Comparison of ENCODE assay signal across 1 cellular context in genomic region chr14:23307146-23307447, GRCh38.
A peak's percentile ranks its signal among the peaks of the same experiment; 100 is the strongest.
TF ChIP-seq lines count a peak whose summit lies in the region.

No MANE protein-coding gene starts in this region.

TF ChIP-seq in HepG2, 621 proteins besides CTCF, POLR2A, EP300 and RAD21 (continues in another document):
- TF ChIP-seq PBX3 (CRISPR knock-in tag; IDR thresholded peaks at IDR 0.05; ENCODE audit: borderline replicate concordance), result no peak
- no peak for TF ChIP-seq BORCS8-MEF2B (CRISPR knock-in tag; IDR thresholded peaks at IDR 0.05)
- TF ChIP-seq, protein P1, sequence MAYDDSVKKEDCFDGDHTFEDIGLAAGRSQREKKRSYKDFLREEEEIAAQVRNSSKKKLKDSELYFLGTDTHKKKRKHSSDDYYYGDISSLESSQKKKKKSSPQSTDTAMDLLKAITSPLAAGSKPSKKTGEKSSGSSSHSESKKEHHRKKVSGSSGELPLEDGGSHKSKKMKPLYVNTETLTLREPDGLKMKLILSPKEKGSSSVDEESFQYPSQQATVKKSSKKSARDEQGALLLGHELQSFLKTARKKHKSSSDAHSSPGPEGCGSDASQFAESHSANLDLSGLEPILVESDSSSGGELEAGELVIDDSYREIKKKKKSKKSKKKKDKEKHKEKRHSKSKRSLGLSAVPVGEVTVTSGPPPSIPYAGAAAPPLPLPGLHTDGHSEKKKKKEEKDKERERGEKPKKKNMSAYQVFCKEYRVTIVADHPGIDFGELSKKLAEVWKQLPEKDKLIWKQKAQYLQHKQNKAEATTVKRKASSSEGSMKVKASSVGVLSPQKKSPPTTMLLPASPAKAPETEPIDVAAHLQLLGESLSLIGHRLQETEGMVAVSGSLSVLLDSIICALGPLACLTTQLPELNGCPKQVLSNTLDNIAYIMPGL (CRISPR knock-in tag; IDR thresholded peaks at IDR 0.05; ENCODE audit: borderline replicate concordance in 1 of 2, low read depth in 1 of 2), result no peak
- no peak for TF ChIP-seq AKAP8 (CRISPR knock-in tag; IDR thresholded peaks at IDR 0.05)
- TF ChIP-seq, protein P2, sequence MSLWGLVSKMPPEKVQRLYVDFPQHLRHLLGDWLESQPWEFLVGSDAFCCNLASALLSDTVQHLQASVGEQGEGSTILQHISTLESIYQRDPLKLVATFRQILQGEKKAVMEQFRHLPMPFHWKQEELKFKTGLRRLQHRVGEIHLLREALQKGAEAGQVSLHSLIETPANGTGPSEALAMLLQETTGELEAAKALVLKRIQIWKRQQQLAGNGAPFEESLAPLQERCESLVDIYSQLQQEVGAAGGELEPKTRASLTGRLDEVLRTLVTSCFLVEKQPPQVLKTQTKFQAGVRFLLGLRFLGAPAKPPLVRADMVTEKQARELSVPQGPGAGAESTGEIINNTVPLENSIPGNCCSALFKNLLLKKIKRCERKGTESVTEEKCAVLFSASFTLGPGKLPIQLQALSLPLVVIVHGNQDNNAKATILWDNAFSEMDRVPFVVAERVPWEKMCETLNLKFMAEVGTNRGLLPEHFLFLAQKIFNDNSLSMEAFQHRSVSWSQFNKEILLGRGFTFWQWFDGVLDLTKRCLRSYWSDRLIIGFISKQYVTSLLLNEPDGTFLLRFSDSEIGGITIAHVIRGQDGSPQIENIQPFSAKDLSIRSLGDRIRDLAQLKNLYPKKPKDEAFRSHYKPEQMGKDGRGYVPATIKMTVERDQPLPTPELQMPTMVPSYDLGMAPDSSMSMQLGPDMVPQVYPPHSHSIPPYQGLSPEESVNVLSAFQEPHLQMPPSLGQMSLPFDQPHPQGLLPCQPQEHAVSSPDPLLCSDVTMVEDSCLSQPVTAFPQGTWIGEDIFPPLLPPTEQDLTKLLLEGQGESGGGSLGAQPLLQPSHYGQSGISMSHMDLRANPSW (CRISPR knock-in tag; IDR thresholded peaks at IDR 0.05; ENCODE audit: borderline replicate concordance), result no peak
- peak; percentile 59 for TF ChIP-seq AGO2 (optimal IDR thresholded peaks at IDR 0.05; ENCODE audit: low read depth, low read length)
- TF ChIP-seq MTA3 (CRISPR knock-in tag; IDR thresholded peaks at IDR 0.05), result no peak
- TF ChIP-seq ZNF30 (CRISPR knock-in tag; IDR thresholded peaks at IDR 0.05), result no peak
- TF ChIP-seq ZNF530 (CRISPR knock-in tag; IDR thresholded peaks at IDR 0.05; ENCODE audit: low read depth), result no peak
- TF ChIP-seq E2F5 (CRISPR knock-in tag; conservative IDR thresholded peaks at IDR 0.05), result no peak
- TF ChIP-seq ZNF839 (CRISPR knock-in tag; IDR thresholded peaks at IDR 0.05; ENCODE audit: borderline replicate concordance), result 0 out of 2 replicates have a peak, but pooled peaks have one; percentile 12
- no peak for TF ChIP-seq ZNF83 (CRISPR knock-in tag; IDR thresholded peaks at IDR 0.05; ENCODE audit: borderline replicate concordance)
- TF ChIP-seq MTA1 (CRISPR knock-in tag; IDR thresholded peaks at IDR 0.05; ENCODE audit: borderline replicate concordance), result no peak
- no peak for TF ChIP-seq CCAR2 (optimal IDR thresholded peaks at IDR 0.05; ENCODE audit: low read depth, low read length)
- 0 out of 2 replicates have a peak, but pooled peaks have one; percentile 61 for TF ChIP-seq ZNF576 (CRISPR knock-in tag; IDR thresholded peaks at IDR 0.05)
- TF ChIP-seq ZNF563 (CRISPR knock-in tag; IDR thresholded peaks at IDR 0.05), result no peak
- TF ChIP-seq, protein P3, sequence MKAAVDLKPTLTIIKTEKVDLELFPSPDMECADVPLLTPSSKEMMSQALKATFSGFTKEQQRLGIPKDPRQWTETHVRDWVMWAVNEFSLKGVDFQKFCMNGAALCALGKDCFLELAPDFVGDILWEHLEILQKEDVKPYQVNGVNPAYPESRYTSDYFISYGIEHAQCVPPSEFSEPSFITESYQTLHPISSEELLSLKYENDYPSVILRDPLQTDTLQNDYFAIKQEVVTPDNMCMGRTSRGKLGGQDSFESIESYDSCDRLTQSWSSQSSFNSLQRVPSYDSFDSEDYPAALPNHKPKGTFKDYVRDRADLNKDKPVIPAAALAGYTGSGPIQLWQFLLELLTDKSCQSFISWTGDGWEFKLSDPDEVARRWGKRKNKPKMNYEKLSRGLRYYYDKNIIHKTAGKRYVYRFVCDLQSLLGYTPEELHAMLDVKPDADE (CRISPR knock-in tag; IDR thresholded peaks at IDR 0.05), result 0 out of 2 replicates have a peak, but pooled peaks have one; percentile 13
- TF ChIP-seq CEBPG (CRISPR knock-in tag; IDR thresholded peaks at IDR 0.05), result no peak
- no peak for TF ChIP-seq PLSCR1 (CRISPR knock-in tag; IDR thresholded peaks at IDR 0.05; ENCODE audit: borderline replicate concordance)
- no peak for TF ChIP-seq RBM39 (IDR thresholded peaks at IDR 0.05; ENCODE audit: low read depth, low read length, poor library complexity, severe bottlenecking)
- no peak for TF ChIP-seq ZNF7 (CRISPR knock-in tag; IDR thresholded peaks at IDR 0.05)
- TF ChIP-seq ZNF33A (CRISPR knock-in tag; IDR thresholded peaks at IDR 0.05; ENCODE audit: borderline replicate concordance), result no peak
- TF ChIP-seq ISX (CRISPR knock-in tag; conservative IDR thresholded peaks at IDR 0.05), result no peak
- no peak for TF ChIP-seq ZNF232 (CRISPR knock-in tag; IDR thresholded peaks at IDR 0.05; ENCODE audit: borderline replicate concordance)
- no peak for TF ChIP-seq POLR2G (IDR thresholded peaks at IDR 0.05; ENCODE audit: low read depth, low read length)
- TF ChIP-seq TBX3 (IDR thresholded peaks at IDR 0.05; ENCODE audit: borderline replicate concordance), result no peak
- no peak for TF ChIP-seq GTF2F1 (IDR thresholded peaks at IDR 0.05; ENCODE audit: low read length)
- TF ChIP-seq THAP7 (CRISPR knock-in tag; IDR thresholded peaks at IDR 0.05), result no peak
- TF ChIP-seq, protein P4, sequence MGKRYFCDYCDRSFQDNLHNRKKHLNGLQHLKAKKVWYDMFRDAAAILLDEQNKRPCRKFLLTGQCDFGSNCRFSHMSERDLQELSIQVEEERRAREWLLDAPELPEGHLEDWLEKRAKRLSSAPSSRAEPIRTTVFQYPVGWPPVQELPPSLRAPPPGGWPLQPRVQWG (CRISPR knock-in tag; IDR thresholded peaks at IDR 0.05; ENCODE audit: borderline replicate concordance, low read depth), result no peak
- peak; percentile 28; the same call in 1 of the 2 replicates for TF ChIP-seq KDM5A (IDR thresholded peaks at IDR 0.05; ENCODE audit: borderline replicate concordance, low read length)
- no peak for TF ChIP-seq ZNF274 (CRISPR knock-in tag; IDR thresholded peaks at IDR 0.05)
- no peak for TF ChIP-seq ZNF468 (CRISPR knock-in tag; IDR thresholded peaks at IDR 0.05)
- TF ChIP-seq SP2 (CRISPR knock-in tag; IDR thresholded peaks at IDR 0.05), result no peak
- no peak for TF ChIP-seq XBP1 (CRISPR knock-in tag; IDR thresholded peaks at IDR 0.05)
- no peak for TF ChIP-seq SMARCE1 (IDR thresholded peaks at IDR 0.05; ENCODE audit: borderline replicate concordance)
- TF ChIP-seq ZGPAT (CRISPR knock-in tag; IDR thresholded peaks at IDR 0.05), result no peak
- no peak for TF ChIP-seq PAF1 (CRISPR knock-in tag; IDR thresholded peaks at IDR 0.05)
- TF ChIP-seq ZSCAN25 (CRISPR knock-in tag; IDR thresholded peaks at IDR 0.05), result no peak
- TF ChIP-seq, protein P5, sequence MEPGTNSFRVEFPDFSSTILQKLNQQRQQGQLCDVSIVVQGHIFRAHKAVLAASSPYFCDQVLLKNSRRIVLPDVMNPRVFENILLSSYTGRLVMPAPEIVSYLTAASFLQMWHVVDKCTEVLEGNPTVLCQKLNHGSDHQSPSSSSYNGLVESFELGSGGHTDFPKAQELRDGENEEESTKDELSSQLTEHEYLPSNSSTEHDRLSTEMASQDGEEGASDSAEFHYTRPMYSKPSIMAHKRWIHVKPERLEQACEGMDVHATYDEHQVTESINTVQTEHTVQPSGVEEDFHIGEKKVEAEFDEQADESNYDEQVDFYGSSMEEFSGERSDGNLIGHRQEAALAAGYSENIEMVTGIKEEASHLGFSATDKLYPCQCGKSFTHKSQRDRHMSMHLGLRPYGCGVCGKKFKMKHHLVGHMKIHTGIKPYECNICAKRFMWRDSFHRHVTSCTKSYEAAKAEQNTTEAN (CRISPR knock-in tag; conservative IDR thresholded peaks at IDR 0.05), result no peak
- TF ChIP-seq ZNF557 (CRISPR knock-in tag; IDR thresholded peaks at IDR 0.05), result no peak
- no peak for TF ChIP-seq ZNF781 (CRISPR knock-in tag; IDR thresholded peaks at IDR 0.05; ENCODE audit: borderline replicate concordance, not compliant biosample characterization)
- no peak for TF ChIP-seq ZNF782 (CRISPR knock-in tag; IDR thresholded peaks at IDR 0.05; ENCODE audit: borderline replicate concordance)
- TF ChIP-seq, protein P6, sequence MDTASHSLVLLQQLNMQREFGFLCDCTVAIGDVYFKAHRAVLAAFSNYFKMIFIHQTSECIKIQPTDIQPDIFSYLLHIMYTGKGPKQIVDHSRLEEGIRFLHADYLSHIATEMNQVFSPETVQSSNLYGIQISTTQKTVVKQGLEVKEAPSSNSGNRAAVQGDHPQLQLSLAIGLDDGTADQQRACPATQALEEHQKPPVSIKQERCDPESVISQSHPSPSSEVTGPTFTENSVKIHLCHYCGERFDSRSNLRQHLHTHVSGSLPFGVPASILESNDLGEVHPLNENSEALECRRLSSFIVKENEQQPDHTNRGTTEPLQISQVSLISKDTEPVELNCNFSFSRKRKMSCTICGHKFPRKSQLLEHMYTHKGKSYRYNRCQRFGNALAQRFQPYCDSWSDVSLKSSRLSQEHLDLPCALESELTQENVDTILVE (CRISPR knock-in tag; IDR thresholded peaks at IDR 0.05), result no peak
- TF ChIP-seq ZNF441 (CRISPR knock-in tag; IDR thresholded peaks at IDR 0.05; ENCODE audit: borderline replicate concordance), result no peak; the same call in 1 of the 2 replicates
- no peak for TF ChIP-seq ZBTB44 (CRISPR knock-in tag; IDR thresholded peaks at IDR 0.05)
- no peak for TF ChIP-seq ZNF337 (CRISPR knock-in tag; IDR thresholded peaks at IDR 0.05; ENCODE audit: borderline replicate concordance, low read depth)
- TF ChIP-seq, protein P7, sequence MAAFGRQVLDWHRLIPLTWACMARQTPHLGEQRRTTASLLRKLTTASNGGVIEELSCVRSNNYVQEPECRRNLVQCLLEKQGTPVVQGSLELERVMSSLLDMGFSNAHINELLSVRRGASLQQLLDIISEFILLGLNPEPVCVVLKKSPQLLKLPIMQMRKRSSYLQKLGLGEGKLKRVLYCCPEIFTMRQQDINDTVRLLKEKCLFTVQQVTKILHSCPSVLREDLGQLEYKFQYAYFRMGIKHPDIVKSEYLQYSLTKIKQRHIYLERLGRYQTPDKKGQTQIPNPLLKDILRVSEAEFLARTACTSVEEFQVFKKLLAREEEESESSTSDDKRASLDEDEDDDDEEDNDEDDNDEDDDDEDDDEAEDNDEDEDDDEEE (CRISPR knock-in tag; IDR thresholded peaks at IDR 0.05), result no peak
- no peak for TF ChIP-seq TEAD3 (CRISPR knock-in tag; optimal IDR thresholded peaks at IDR 0.05; ENCODE audit: borderline replicate concordance)
- TF ChIP-seq ZBTB3 (CRISPR knock-in tag; IDR thresholded peaks at IDR 0.05; ENCODE audit: borderline replicate concordance, low read depth), result 0 out of 2 replicates have a peak, but pooled peaks have one; percentile 35
- no peak for TF ChIP-seq POGZ (CRISPR knock-in tag; IDR thresholded peaks at IDR 0.05)
